ENCODE assay signal across 10 cellular contexts in genomic region chr2:191171708-191172355, GRCh38. TPM values are rescaled to one million over a fixed set of nuclear protein-coding genes. Genes with fewer than 3 reads are reported as not detected.
A peak's percentile ranks its signal among the peaks of the same experiment; 100 is the strongest.
DNase-seq lines count a peak whose midpoint lies in the region; ATAC-seq and TF ChIP-seq lines count a peak whose summit lies in the region.
"Had no signal": no experiment of that assay in that cellular context is flagged by ENCODE, and none has a peak within 500 bp of the region (broad histone marks: within the 10 kb centered on the region; RNA-seq: fewer than 3 reads in every experiment).

No MANE protein-coding gene starts in this region.

- H3K4me3 ChIP-seq in fibroblast of the aortic adventitia (ENCODE audit: low read depth, low read length) (no peak overlapping the region), skeletal muscle satellite cell (ENCODE audit: low read length) (no peak overlapping the region)
- H3K4me3 ChIP-seq: BLaER1 treated with 17β-estradiol and CSF1 and Interleukin-3, amounts not matched to agents 10 nM and 100 nM had no signal

- DNase-seq in activated T-cell treated with anti-CD3 and anti-CD28 coated beads, Interleukin-2, amount 50 U/mL, for 24 hours, result no peak
- no peak for DNase-seq in activated T-cell treated with anti-CD3 and anti-CD28 coated beads for 4 hours
- DNase-seq in fibroblast of the aortic adventitia (ENCODE audit: low read depth), result peak; percentile 100
- no peak for DNase-seq in substantia nigra (lab: John Stamatoyannopoulos, UW)
- no peak for DNase-seq in HuH-7 (ENCODE audit: low spot score)

- H3K9ac ChIP-seq in skeletal muscle satellite cell (ENCODE audit: low read depth, low read length), result peak overlapping the region; percentile 4
- H3K9ac ChIP-seq: BLaER1 treated with 17β-estradiol and CSF1 and Interleukin-3, amounts not matched to agents 10 nM and 100 nM had no signal

- no peaks in the 10 kb centered on the region for H3K9me3 ChIP-seq in skeletal muscle satellite cell (replicated peaks; ENCODE audit: low read length)
- H3K9me3 ChIP-seq: BLaER1 treated with 17β-estradiol and CSF1 and Interleukin-3, amounts not matched to agents 10 nM and 100 nM had no signal

- no peaks in the 10 kb centered on the region for H3K36me3 ChIP-seq in skeletal muscle satellite cell (ENCODE audit: insufficient read depth, low read length)
- H3K36me3 ChIP-seq: BLaER1 treated with 17β-estradiol and CSF1 and Interleukin-3, amounts not matched to agents 10 nM and 100 nM had no signal

- H3K9me3 Mint-ChIP-seq in activated T-cell treated with anti-CD3 and anti-CD28 coated beads, Interleukin-2, amount 50 U/mL, for 24 hours, result no peaks in the 10 kb centered on the region

- no peaks in the 10 kb centered on the region for H3K27me3 ChIP-seq in skeletal muscle satellite cell (ENCODE audit: control insufficient read depth, insufficient read depth, low read length)
- H3K27me3 ChIP-seq: BLaER1 treated with 17β-estradiol and CSF1 and Interleukin-3, amounts not matched to agents 10 nM and 100 nM had no signal

- H3K27ac Mint-ChIP-seq in activated T-cell treated with anti-CD3 and anti-CD28 coated beads, Interleukin-2, amount 50 U/mL, for 24 hours, result peak overlapping the region; percentile 92

- peaks cover 78% of the 10 kb centered on the region for H3K4me1 Mint-ChIP-seq in activated T-cell treated with anti-CD3 and anti-CD28 coated beads, Interleukin-2, amount 50 U/mL, for 24 hours (ENCODE audit: low read depth)

- no peak for TF ChIP-seq CTCF in fibroblast of the aortic adventitia (IDR thresholded peaks at IDR 0.05; ENCODE audit: insufficient read depth, low read length)

- H3K27ac ChIP-seq in substantia nigra (ENCODE audit: low read depth, low read length, poor library complexity, severe bottlenecking), result no peak overlapping the region
- H3K27ac ChIP-seq: BLaER1 treated with 17β-estradiol and CSF1 and Interleukin-3, amounts not matched to agents 10 nM and 100 nM; VCaP had no signal

- no peaks in the 10 kb centered on the region for H3K36me3 Mint-ChIP-seq in activated T-cell treated with anti-CD3 and anti-CD28 coated beads, Interleukin-2, amount 50 U/mL, for 24 hours (ENCODE audit: low read depth)

- no peaks in the 10 kb centered on the region for H3K27me3 Mint-ChIP-seq in activated T-cell treated with anti-CD3 and anti-CD28 coated beads, Interleukin-2, amount 50 U/mL, for 24 hours

- peak overlapping the region; percentile 5 for H3K4me3 Mint-ChIP-seq in activated T-cell treated with anti-CD3 and anti-CD28 coated beads, Interleukin-2, amount 50 U/mL, for 24 hours

- ATAC-seq in SK-N-SH treated with all-trans-retinoic acid at 6 μM for 48 hours, result peak; percentile 71
- ATAC-seq in HG02763 (IDR thresholded peaks at IDR 0.05; ENCODE audit: unreplicated experiment), result no peak

- H3K4me2 ChIP-seq in skeletal muscle satellite cell (ENCODE audit: low read length), result peak overlapping the region; percentile 67

- peaks cover 53% of the 10 kb centered on the region for H3K4me1 ChIP-seq in skeletal muscle satellite cell (ENCODE audit: control insufficient read depth, insufficient read depth, low read length)

TF ChIP-seq in SK-N-SH treated with all-trans-retinoic acid at 6 μM for 48 hours, 23 proteins besides CTCF, POLR2A, EP300 and RAD21:
- no peak for TF ChIP-seq POU6F1 (CRISPR knock-in tag; IDR thresholded peaks at IDR 0.05; ENCODE audit: borderline replicate concordance, low read depth)
- TF ChIP-seq ISL1 (CRISPR knock-in tag; IDR thresholded peaks at IDR 0.05), result peak; percentile 60
- no peak for TF ChIP-seq PPARA (CRISPR knock-in tag; IDR thresholded peaks at IDR 0.05; ENCODE audit: borderline replicate concordance)
- no peak for TF ChIP-seq CSRNP3 (CRISPR knock-in tag; IDR thresholded peaks at IDR 0.05)
- no peak for TF ChIP-seq CSDC2 (CRISPR knock-in tag; IDR thresholded peaks at IDR 0.05)

RNA-seq across cellular contexts. Expression of gene STAT4, which starts 21.0 kb away (rescaled TPM):
- 0.54 and 0.98 TPM in 2 replicates for total RNA-seq in fibroblast of the aortic adventitia (ENCODE audit: low replicate concordance)
- 2.5 and 3.1 TPM in 2 replicates for total RNA-seq in skeletal muscle satellite cell (2012; rRNA removed)
